15 cellular contexts compared by ENCODE assay signal in the genomic region with DNA sequence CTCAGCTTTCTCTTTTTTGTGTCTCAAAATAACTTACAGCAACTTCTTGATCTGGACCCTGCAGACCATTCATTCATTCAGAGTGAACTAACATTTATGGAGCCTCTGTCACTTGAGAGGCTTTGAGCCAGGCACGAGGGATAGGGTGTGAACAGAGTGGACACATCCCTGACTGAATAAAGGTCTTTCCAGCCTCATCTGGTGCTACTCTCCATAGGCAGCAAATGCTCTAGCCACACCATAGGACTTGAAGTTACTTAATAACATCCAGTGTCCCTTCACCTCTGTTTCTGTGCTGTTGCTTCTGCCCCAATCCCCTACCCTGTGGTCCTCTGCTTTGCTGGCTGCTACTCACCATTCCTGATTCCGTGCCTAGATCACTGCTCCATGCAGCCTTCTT.
DNase-seq lines count a peak whose midpoint lies in the region; ATAC-seq and TF ChIP-seq lines count a peak whose summit lies in the region.
"Had no signal": no experiment of that assay in that cellular context is flagged by ENCODE, and none has a peak within 500 bp of the region (broad histone marks: within the 10 kb centered on the region; RNA-seq: fewer than 3 reads in every experiment).

No MANE protein-coding gene starts in this region.

- TF ChIP-seq CTCF in natural killer cell (IDR thresholded peaks at IDR 0.05) (no peak), neural progenitor cell (IDR thresholded peaks at IDR 0.05) (no peak), thoracic aorta (IDR thresholded peaks at IDR 0.05) (no peak), mesothelial cell of epicardium (IDR thresholded peaks at IDR 0.05; ENCODE audit: unreplicated experiment) (no peak)

- intact Hi-C loops in natural killer cell (cut with micrococcal nuclease) = no loop called here

- no peaks in the 10 kb centered on the region for H3K36me3 ChIP-seq in neural progenitor cell
- H3K36me3 ChIP-seq in thoracic aorta = no peaks in the 10 kb centered on the region
- H3K36me3 ChIP-seq: HAP-1 had no signal

- no peaks in the 10 kb centered on the region for H3K27me3 Mint-ChIP-seq in natural killer cell treated with Interleukin-12 subunit alpha and Interleukin-12 subunit beta and Interleukin-15 and Interleukin-18, amount 100 ng/mL, for 72 hours
- H3K27me3 Mint-ChIP-seq in natural killer cell (ENCODE audit: low read depth in 2 of 2) (no peaks in the 10 kb centered on the region), neural progenitor cell (ENCODE audit: insufficient read depth, low read depth) (no peaks in the 10 kb centered on the region), mesothelial cell of epicardium (ENCODE audit: low read depth) (no peaks in the 10 kb centered on the region)
- H3K27me3 Mint-ChIP-seq: CD4-positive, alpha-beta T cell had no signal

- H3K27ac Mint-ChIP-seq in natural killer cell treated with Interleukin-12 subunit alpha and Interleukin-12 subunit beta and Interleukin-15 and Interleukin-18, amount 100 ng/mL, for 72 hours = no peak overlapping the region
- no peak overlapping the region for H3K27ac Mint-ChIP-seq in natural killer cell
- no peak overlapping the region for H3K27ac Mint-ChIP-seq in neural progenitor cell
- H3K27ac Mint-ChIP-seq in mesothelial cell of epicardium = no peak overlapping the region
- H3K27ac Mint-ChIP-seq: CD4-positive, alpha-beta T cell had no signal

- no peak for DNase-seq in natural killer cell treated with Interleukin-12 subunit alpha and Interleukin-12 subunit beta and Interleukin-15 and Interleukin-18, amount 100 ng/mL, for 72 hours (ENCODE audit: low spot score)
- no peak for DNase-seq in natural killer cell
- DNase-seq in neural progenitor cell (ENCODE audit: low spot score) = no peak
- no peak for DNase-seq in thoracic aorta (ENCODE audit: low spot score)
- DNase-seq in mesothelial cell of epicardium (ENCODE audit: low spot score in 2 of 2, unreplicated experiment in 2 of 2) = no peak
- no peak for DNase-seq in retina
- DNase-seq: AML-193; Caco-2; CD4-positive, alpha-beta T cell had no signal

- no peak overlapping the region for H3K4me3 Mint-ChIP-seq in natural killer cell treated with Interleukin-12 subunit alpha and Interleukin-12 subunit beta and Interleukin-15 and Interleukin-18, amount 100 ng/mL, for 72 hours
- no peak overlapping the region for H3K4me3 Mint-ChIP-seq in natural killer cell
- H3K4me3 Mint-ChIP-seq in neural progenitor cell = no peak overlapping the region
- no peak overlapping the region for H3K4me3 Mint-ChIP-seq in mesothelial cell of epicardium
- H3K4me3 Mint-ChIP-seq: CD4-positive, alpha-beta T cell had no signal

- peak overlapping the region; percentile 58 for H2AFZ ChIP-seq in neural progenitor cell (replicated peaks)

- H3K4me1 Mint-ChIP-seq in natural killer cell treated with Interleukin-12 subunit alpha and Interleukin-12 subunit beta and Interleukin-15 and Interleukin-18, amount 100 ng/mL, for 72 hours (ENCODE audit: low read depth in 2 of 2) = no peaks in the 10 kb centered on the region
- H3K4me1 Mint-ChIP-seq in natural killer cell (no peaks in the 10 kb centered on the region), neural progenitor cell (peaks cover 5% of the 10 kb centered on the region), mesothelial cell of epicardium (peaks cover 14% of the 10 kb centered on the region)

- peak; percentile 20 to 27 for ATAC-seq in natural killer cell treated with Interleukin-12 subunit alpha and Interleukin-12 subunit beta and Interleukin-15 and Interleukin-18, amount 100 ng/mL, for 72 hours
- ATAC-seq in natural killer cell (no peak), thoracic aorta (ENCODE audit: insufficient number of reproducible peaks, low FRiP score, low read depth) (no peak), HG03045 (IDR thresholded peaks at IDR 0.05; ENCODE audit: unreplicated experiment) (no peak)

- no peak overlapping the region for H3K4me2 ChIP-seq in neural progenitor cell
- H3K4me2 ChIP-seq: A549 had no signal

- H3K4me1 ChIP-seq in neural progenitor cell (peaks cover 9% of the 10 kb centered on the region), thoracic aorta (ENCODE audit: control insufficient read depth in 1 of 2, low read depth in 2 of 2) (peaks cover 6 to 10% of the 10 kb centered on the region in 2 donors)
- H3K4me1 ChIP-seq: A549, Caco-2, HAP-1 had no signal

- peaks cover 7% of the 10 kb centered on the region for H3K9me3 Mint-ChIP-seq in natural killer cell treated with Interleukin-12 subunit alpha and Interleukin-12 subunit beta and Interleukin-15 and Interleukin-18, amount 100 ng/mL, for 72 hours
- H3K9me3 Mint-ChIP-seq in natural killer cell (peaks cover 8 to 12% of the 10 kb centered on the region in 2 donors), neural progenitor cell (no peaks in the 10 kb centered on the region), mesothelial cell of epicardium (no peaks in the 10 kb centered on the region)
- H3K9me3 Mint-ChIP-seq: CD4-positive, alpha-beta T cell had no signal

- no peaks in the 10 kb centered on the region for H3K36me3 Mint-ChIP-seq in natural killer cell treated with Interleukin-12 subunit alpha and Interleukin-12 subunit beta and Interleukin-15 and Interleukin-18, amount 100 ng/mL, for 72 hours
- H3K36me3 Mint-ChIP-seq in natural killer cell (no peaks in the 10 kb centered on the region), neural progenitor cell (no peaks in the 10 kb centered on the region), mesothelial cell of epicardium (no peaks in the 10 kb centered on the region)

- H3K27me3 ChIP-seq in neural progenitor cell = no peaks in the 10 kb centered on the region
- H3K27me3 ChIP-seq in thoracic aorta (replicated peaks; ENCODE audit: insufficient read depth) = no peaks in the 10 kb centered on the region

- H3K9me3 ChIP-seq in neural progenitor cell (ENCODE audit: low read depth) = no peaks in the 10 kb centered on the region
- H3K9me3 ChIP-seq in thoracic aorta = no peaks in the 10 kb centered on the region
- H3K9me3 ChIP-seq: A549, Caco-2, HAP-1 had no signal

- no peak overlapping the region for H3K4me3 ChIP-seq in neural progenitor cell
- H3K4me3 ChIP-seq in thoracic aorta = peak overlapping the region; percentile 37
- H3K4me3 ChIP-seq: A549, HAP-1 had no signal

- no peak overlapping the region for H3K9ac ChIP-seq in neural progenitor cell

- no peaks in the 10 kb centered on the region for H3F3A ChIP-seq in neural progenitor cell (ENCODE audit: low read depth)

- H3K27ac ChIP-seq in neural progenitor cell = no peak overlapping the region
- H3K27ac ChIP-seq in thoracic aorta = no peak overlapping the region
- H3K27ac ChIP-seq: 22Rv1, A549, C4-2B, HL-60 had no signal

- H4K20me1 ChIP-seq in neural progenitor cell (ENCODE audit: low read depth) = no peaks in the 10 kb centered on the region

- no peaks in the 10 kb centered on the region for H3K79me2 ChIP-seq in neural progenitor cell (ENCODE audit: low read depth)

Comparison
In these comparisons a context has a peak if more than half of its experiments do, and no peak if none do; other contexts are left out.
1. ATAC-seq: peak in natural killer cell treated with Interleukin-12 subunit alpha and Interleukin-12 subunit beta and Interleukin-15 and Interleukin-18, amount 100 ng/mL, for 72 hours (2 of 2); none in natural killer cell (0 of 3), thoracic aorta (single experiment) and HG03045 (single experiment).